8 cellular contexts compared by ENCODE assay signal in the genomic region with DNA sequence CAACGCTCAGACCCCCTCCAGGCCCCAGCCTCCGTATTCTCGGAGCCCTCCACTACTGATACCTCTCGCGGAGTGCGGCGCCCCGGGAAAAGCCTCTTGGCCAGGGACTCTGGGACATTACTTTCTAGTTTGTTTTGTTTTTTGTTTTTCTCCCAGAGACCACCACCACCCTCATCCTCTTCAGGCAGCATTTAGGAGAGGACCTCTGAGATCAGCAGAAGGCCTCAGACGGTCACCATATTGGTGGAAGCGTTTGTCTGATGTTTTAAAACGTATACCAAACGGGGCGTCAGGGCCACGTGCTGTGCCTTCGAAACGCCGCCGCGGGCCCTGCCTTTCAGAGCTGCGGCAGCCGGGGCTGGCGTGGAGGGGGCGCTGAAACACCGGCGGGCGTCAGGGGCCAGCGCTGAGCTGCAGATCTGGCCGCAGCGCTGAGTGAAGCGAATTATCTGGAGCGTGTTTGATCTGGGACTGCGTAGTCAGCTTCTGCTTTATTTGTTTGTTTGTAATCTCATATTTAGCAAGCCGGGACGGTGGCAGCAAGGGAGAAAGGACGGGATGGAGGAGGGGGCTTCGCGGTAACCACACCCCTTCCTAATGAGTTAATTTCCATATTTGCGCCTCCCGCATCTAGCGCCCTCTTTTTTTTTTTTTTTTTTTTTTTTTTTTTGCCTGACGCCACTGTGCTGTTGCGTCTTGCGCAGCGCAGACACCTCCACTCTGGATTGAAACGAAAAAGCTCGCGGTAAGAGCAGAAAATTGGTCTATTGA. TPM values are rescaled to one million over a fixed set of nuclear protein-coding genes. Genes with fewer than 3 reads are reported as not detected.
DNase-seq lines count a peak whose midpoint lies in the region; ATAC-seq and TF ChIP-seq lines count a peak whose summit lies in the region.

No MANE protein-coding gene starts in this region.

- TF ChIP-seq CTCF in left ventricle myocardium inferior (IDR thresholded peaks at IDR 0.05; ENCODE audit: borderline replicate concordance) (no peak), lung (IDR thresholded peaks at IDR 0.05; ENCODE audit: control extremely low read depth, extremely low read depth) (no peak), upper lobe of right lung (IDR thresholded peaks at IDR 0.05) (no peak), GM13977 (IDR thresholded peaks at IDR 0.05; ENCODE audit: extremely low read depth, insufficient read depth, missing control alignments) (no peak)

- H3K9me3 ChIP-seq in left ventricle myocardium inferior (replicated peaks) (no peaks in the 10 kb centered on the region), lung (ENCODE audit: control insufficient read depth in 2 of 2, insufficient read depth in 1 of 2, low read length in 1 of 2) (peaks cover 0 to 14% of the 10 kb centered on the region in 2 donors), upper lobe of right lung (no peaks in the 10 kb centered on the region)

- H3K27me3 ChIP-seq in left ventricle myocardium inferior (ENCODE audit: low read depth) (peaks cover 100% of the 10 kb centered on the region), lung (ENCODE audit: control insufficient read depth, insufficient read depth) (peaks cover 13% of the 10 kb centered on the region), upper lobe of right lung (peaks cover 99% of the 10 kb centered on the region)

- intact Hi-C loops in left ventricle myocardium inferior (cut with micrococcal nuclease) (loop anchor here (10.0 kb wide), 1 partner anchor 922 kb away; no protein-coding TSS in a partner anchor), Right ventricle myocardium inferior (cut with DNase I) (no loop called here), upper lobe of right lung (cut with DNase I) (no loop called here)

- 6 to 9% methylated on average over 47 of the region's 47 CpGs for WGBS in lung, 2 donors

- no peak for ATAC-seq in Right ventricle myocardium inferior
- ATAC-seq in lung (ENCODE audit: insufficient read depth, low FRiP score): no peak
- ATAC-seq in upper lobe of right lung: no peak
- no peak for ATAC-seq in HG02642 (IDR thresholded peaks at IDR 0.05; ENCODE audit: poor library complexity, unreplicated experiment)

- no peaks in the 10 kb centered on the region for H3K36me3 ChIP-seq in left ventricle myocardium inferior
- H3K36me3 ChIP-seq in lung (ENCODE audit: control insufficient read depth in 2 of 2, insufficient read depth in 2 of 2, low read length in 2 of 2): no peaks in the 10 kb centered on the region
- no peaks in the 10 kb centered on the region for H3K36me3 ChIP-seq in upper lobe of right lung

- peaks cover 22% of the 10 kb centered on the region for H3K4me1 ChIP-seq in left ventricle myocardium inferior
- peaks cover 0 to 5% of the 10 kb centered on the region in 2 donors for H3K4me1 ChIP-seq in lung (ENCODE audit: control insufficient read depth in 2 of 2, insufficient read depth in 2 of 2, low read length in 2 of 2)
- peaks cover 14% of the 10 kb centered on the region for H3K4me1 ChIP-seq in upper lobe of right lung

- peak overlapping the region; percentile 51 for H3K4me3 ChIP-seq in left ventricle myocardium inferior
- peak overlapping the region; percentile 18 for H3K4me3 ChIP-seq in lung
- peak overlapping the region; percentile 37 for H3K4me3 ChIP-seq in upper lobe of right lung

- DNase-seq in left ventricle myocardium inferior: no peak
- DNase-seq in Right ventricle myocardium inferior (ENCODE audit: missing footprints): no peak
- DNase-seq in astrocyte of the hippocampus (ENCODE audit: low read depth, low spot score): peak; percentile 90
- no peak for DNase-seq in lung (ENCODE audit: low spot score)
- no peak for DNase-seq in upper lobe of right lung
- DNase-seq in GM13977 (ENCODE audit: low spot score): no peak
- no peak for DNase-seq in activated gamma-delta T cell treated with Interleukin-2 at 50 U/mL for 16 hours

- in situ Hi-C loops in GM13977 (cut with MboI; ENCODE audit: low pct_unique_long_range_greater_than_20kb, low sequenced_read_pairs, unreplicated experiment): no loop called here

- no peak overlapping the region for H3K27ac ChIP-seq in left ventricle myocardium inferior (replicated peaks)
- no peak overlapping the region for H3K27ac ChIP-seq in lung (ENCODE audit: low read depth in 1 of 2, low read length in 1 of 2)
- no peak overlapping the region for H3K27ac ChIP-seq in upper lobe of right lung

RNA-seq across cellular contexts. Expression of gene SOX2, which starts 14.8 kb away (rescaled TPM):
- total RNA-seq in left ventricle myocardium inferior (0.16 TPM), Right ventricle myocardium inferior (0.27 TPM), lung (10 to 100 TPM in 1 of 2 donors, 1 to 10 TPM in 1; 8.7 to 16.4 TPM), upper lobe of right lung (0.20 TPM)
- 1 to 10 TPM; 4.4 to 5.8 TPM for polyA plus RNA-seq in lung
